21 cellular contexts compared by ENCODE assay signal in genomic region chr20:60074276-60074675, GRCh38.
"Had no signal": no experiment of that assay in that cellular context is flagged by ENCODE, and none has a peak within 500 bp of the region (broad histone marks: within the 10 kb centered on the region; RNA-seq: fewer than 3 reads in every experiment).

No MANE protein-coding gene starts in this region.

- FAIRE-seq: K562, RCC 7860 had no signal

- ATAC-seq: K562 had no signal

- H3K4me3 Mint-ChIP-seq: IgD-negative memory B cell had no signal

- H3K9me3 ChIP-seq: SK-N-SH had no signal

- H3K27ac Mint-ChIP-seq: IgD-negative memory B cell had no signal

- H3K27ac ChIP-seq: KMS-11 had no signal

- DNase-seq: Kasumi-1, MM.1S, NCI-H1092 treated with DMSO at 0.1 percent for 48 hours, NCI-H1436, NCI-H187, NCI-H2029, NCI-H2081 treated with DMSO at 0.1 percent for 48 hours, NCI-H2171, NCI-H226, NCI-H446, NCI-H510A, NCI-H524 treated with DMSO at 0.1 percent for 48 hours, NCI-H748 treated with DMSO at 0.1 percent for 48 hours, RPMI8226, SHP77, SK-N-SH, SW 1271 had no signal

- H3K4me3 ChIP-seq: K562 had no signal

- H3K4me1 Mint-ChIP-seq: IgD-negative memory B cell had no signal

- H3K36me3 Mint-ChIP-seq: IgD-negative memory B cell had no signal
